8 cellular contexts compared by ENCODE assay signal in the genomic region with DNA sequence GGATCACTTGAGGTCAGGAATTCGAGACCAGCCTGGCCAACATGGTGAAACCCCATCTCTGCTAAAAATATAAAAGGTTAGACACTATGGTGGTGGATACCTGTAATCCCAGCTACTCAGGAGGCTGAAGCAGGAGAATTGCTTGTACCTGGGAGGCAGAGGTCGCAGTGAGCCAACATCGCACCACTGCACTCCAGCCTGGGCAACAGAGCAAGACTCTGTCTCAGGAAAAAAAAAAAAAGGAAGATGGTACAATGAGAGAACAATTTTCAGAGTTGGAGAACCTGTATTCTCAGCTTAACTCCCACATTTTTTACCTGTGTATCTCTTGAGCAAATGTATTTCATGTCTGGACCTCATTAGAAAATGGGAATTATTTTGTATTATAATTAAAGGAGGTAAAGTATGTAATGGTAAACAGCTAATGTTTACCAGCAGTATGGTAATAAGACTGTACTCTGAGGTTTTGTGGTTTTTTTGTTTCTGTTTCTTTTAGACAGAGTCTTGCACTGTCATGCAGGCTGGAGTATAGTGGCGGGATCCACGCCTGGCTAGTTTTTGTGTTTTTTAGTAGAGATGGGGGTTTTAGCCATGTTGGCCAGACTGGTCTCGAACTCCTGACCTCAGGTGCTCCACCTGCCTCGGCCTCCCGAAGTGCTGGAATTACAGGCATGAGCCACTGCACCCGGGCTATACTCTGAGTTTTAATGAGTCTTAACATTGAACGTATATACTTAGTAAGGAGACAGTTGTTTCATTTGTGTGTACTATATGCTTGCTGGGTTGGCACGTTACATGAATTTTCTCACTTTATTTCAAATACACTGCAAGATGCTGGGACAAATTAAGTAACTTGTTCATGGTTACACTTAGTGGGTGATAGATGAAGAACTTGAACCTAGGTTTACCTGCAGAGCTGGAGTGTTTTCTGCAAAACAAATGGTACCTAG. TPM values are rescaled to one million over a fixed set of nuclear protein-coding genes. Genes with fewer than 3 reads are reported as not detected.
DNase-seq lines count a peak whose midpoint lies in the region; ATAC-seq, FAIRE-seq and TF ChIP-seq lines count a peak whose summit lies in the region.

No MANE protein-coding gene starts in this region.

- peak overlapping the region; percentile 78; the same call in 1 of the 2 replicates for H3K27ac ChIP-seq in MM.1S (ENCODE audit: low read length)
- H3K27ac ChIP-seq in effector memory CD4-positive, alpha-beta T cell (ENCODE audit: insufficient read depth, low read length, poor library complexity, severe bottlenecking) = no peak overlapping the region

- no peaks in the 10 kb centered on the region for H3K9me2 ChIP-seq in MM.1S (replicated peaks; ENCODE audit: insufficient read depth, low read length)

- no peak for TF ChIP-seq POLR2A in H54 (IDR thresholded peaks at IDR 0.05; ENCODE audit: low read depth, low read length)

- H3K27ac Mint-ChIP-seq in naive B cell = peak overlapping the region; percentile 53 to 94 (median 89)

- intact Hi-C loops in posterior cingulate gyrus (cut with DNase I) = no loop called here

- H3F3A ChIP-seq in MM.1S (ENCODE audit: insufficient read depth, low read length) = peaks cover 22% of the 10 kb centered on the region; the same call in 1 of the 2 replicates

- peak; percentile 11 for FAIRE-seq in H54 (lab: Jason Lieb, UNC)

- no peaks in the 10 kb centered on the region for H3K9me3 ChIP-seq in MM.1S (replicated peaks; ENCODE audit: insufficient read depth, low read length)
- no peaks in the 10 kb centered on the region for H3K9me3 ChIP-seq in effector memory CD4-positive, alpha-beta T cell (ENCODE audit: control insufficient read depth, low read length)

- H3K4me3 ChIP-seq in MM.1S (ENCODE audit: low read length) = no peak overlapping the region
- H3K4me3 ChIP-seq in effector memory CD4-positive, alpha-beta T cell (ENCODE audit: insufficient read depth, low read depth, low read length, poor library complexity, severe bottlenecking) = no peak overlapping the region

- no peak overlapping the region for H2AFZ ChIP-seq in MM.1S (ENCODE audit: low read length)

- H3K4me1 ChIP-seq in MM.1S (ENCODE audit: low read length) = peaks cover 56% of the 10 kb centered on the region
- H3K4me1 ChIP-seq in effector memory CD4-positive, alpha-beta T cell (ENCODE audit: control insufficient read depth, insufficient read depth, low read length, poor library complexity, severe bottlenecking) = peaks cover 19% of the 10 kb centered on the region

- DNase-seq in H54 (ENCODE audit: insufficient read length, low spot score) (no peak), MM.1S (peak; percentile 84), naive B cell (peak; percentile 63), A172 (ENCODE audit: low spot score) (no peak), amygdala (lab: John Stamatoyannopoulos, UW) (no peak), posterior cingulate gyrus (no peak)
- DNase-seq in effector memory CD4-positive, alpha-beta T cell = no peak

- H3K4me2 ChIP-seq in MM.1S (ENCODE audit: low read depth, low read length) = peak overlapping the region; percentile 54

- H3K36me3 ChIP-seq in MM.1S (replicated peaks; ENCODE audit: insufficient read depth, low read length) = peaks cover 7% of the 10 kb centered on the region; the same call in 1 of the 2 replicates
- H3K36me3 ChIP-seq in effector memory CD4-positive, alpha-beta T cell (ENCODE audit: control insufficient read depth, insufficient read depth, low read length) = no peaks in the 10 kb centered on the region

- peaks cover 6% of the 10 kb centered on the region; the same call in 1 of the 2 replicates for H4K20me1 ChIP-seq in MM.1S (ENCODE audit: insufficient read depth, low read length)

- H3K9ac ChIP-seq in MM.1S (ENCODE audit: low read length) = peak overlapping the region; percentile 5; the same call in 1 of the 2 replicates

- ATAC-seq in GM18868 (IDR thresholded peaks at IDR 0.05; ENCODE audit: unreplicated experiment) (peak; percentile 88), naive B cell (ENCODE audit: low read depth in 2 of 2) (peak; percentile 95 to 96)

- H3K4me3 Mint-ChIP-seq in naive B cell = peak overlapping the region; percentile 4 to 84 (median 74)

- peaks cover 0 to 16% of the 10 kb centered on the region in 2 donors for H3K36me3 Mint-ChIP-seq in naive B cell

- peaks cover 100% of the 10 kb centered on the region for H3K79me2 ChIP-seq in MM.1S (ENCODE audit: low read length)

- no peaks in the 10 kb centered on the region for H3K27me3 ChIP-seq in MM.1S (replicated peaks; ENCODE audit: insufficient read depth, low read length)
- H3K27me3 ChIP-seq in effector memory CD4-positive, alpha-beta T cell (replicated peaks; ENCODE audit: control insufficient read depth, insufficient read depth, low read length, poor library complexity, severe bottlenecking) = no peaks in the 10 kb centered on the region

- TF ChIP-seq CTCF in MM.1S (IDR thresholded peaks at IDR 0.05; ENCODE audit: low read length) = no peak

- peaks cover 49 to 82% (median 68%) of the 10 kb centered on the region in 3 donors for H3K4me1 Mint-ChIP-seq in naive B cell

- H3K9me3 Mint-ChIP-seq in naive B cell = no peaks in the 10 kb centered on the region

- H3K27me3 Mint-ChIP-seq in naive B cell = no peaks in the 10 kb centered on the region

RNA-seq across cellular contexts. Expression of a gene that starts 16.2 kb away (rescaled TPM):
- 10 to 100 TPM in 5 of 6 donors, 1 to 10 TPM in 1; 7.2 to 52.4 (median 23.6) TPM for polyA plus RNA-seq in naive B cell (ENCODE audit: low read depth in 6 of 6)
- total RNA-seq in A172 (2014; rRNA removed; shearing (Covaris generic)) = 29.4 and 30.3 TPM in 2 replicates

Comparison
In these comparisons a context has a peak if more than half of its experiments do, and no peak if none do; other contexts are left out.
1. DNase-seq: peak in MM.1S (single experiment) and naive B cell (single experiment); none in H54 (single experiment), effector memory CD4-positive, alpha-beta T cell (0 of 3), A172 (single experiment), amygdala (0 of 56) and posterior cingulate gyrus (0 of 10).